In the genomic region with DNA sequence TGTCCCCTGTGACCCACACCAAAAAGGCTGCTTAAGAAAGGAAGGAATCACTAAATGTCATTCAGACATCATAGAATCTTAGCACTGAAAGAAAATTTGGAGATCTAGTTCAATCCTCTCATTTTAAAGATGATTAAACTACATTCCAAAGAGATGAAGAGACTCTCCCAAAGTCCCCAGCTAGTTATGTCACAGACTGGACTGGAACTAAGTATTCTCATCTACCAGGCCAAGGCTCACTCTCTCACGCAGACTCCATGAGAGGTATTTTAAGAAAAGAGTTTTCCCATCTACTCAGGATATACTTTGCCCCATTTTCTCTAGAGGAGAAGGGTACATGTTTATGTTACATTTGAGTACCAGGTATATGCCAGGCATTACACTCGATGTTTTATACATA, we compare ENCODE assay signal across 15 cellular contexts. TPM values are rescaled to one million over a fixed set of nuclear protein-coding genes. Genes with fewer than 3 reads are reported as not detected.
"Had no signal": no experiment of that assay in that cellular context is flagged by ENCODE, and none has a peak within 500 bp of the region (broad histone marks: within the 10 kb centered on the region; RNA-seq: fewer than 3 reads in every experiment).

No MANE protein-coding gene starts in this region.

- H3K9me3 ChIP-seq: suprapubic skin had no signal

- H3K27ac ChIP-seq: suprapubic skin, VCaP had no signal

- H3K27me3 ChIP-seq: suprapubic skin had no signal

- DNase-seq: activated CD8-positive, alpha-beta memory T cell treated with anti-CD3 and anti-CD28 coated beads, Interleukin-2, amount 50 U/mL, for 48 hours; activated naive CD8-positive, alpha-beta T cell treated with anti-CD3 and anti-CD28 coated beads, Interleukin-2, amount 10 ng/mL, durations not matched to agents 7 days and 5 days; left colon; T1000 had no signal

- H3K4me3 ChIP-seq: lung, smooth muscle cell, suprapubic skin had no signal

- H3K4me1 ChIP-seq: suprapubic skin had no signal

- H3K36me3 ChIP-seq: suprapubic skin had no signal

- H3K4me2 ChIP-seq: smooth muscle cell had no signal

RNA-seq across cellular contexts. Expression of a gene that starts 6.9 kb away (rescaled TPM):
- total RNA-seq: activated CD4-positive, alpha-beta T cell treated with anti-CD3 and anti-CD28 coated beads for 36 hours; activated CD8-positive, alpha-beta T cell treated with anti-CD3 and anti-CD28 coated beads, Interleukin-2, amount 10 ng/mL, durations not matched to agents 7 days and 5 days; dermis blood vessel endothelial cell; epithelial cell of proximal tubule; fibroblast of villous mesenchyme; lung; smooth muscle cell; suprapubic skin; ureter had no signal
- polyA plus RNA-seq: lung; naive thymus-derived CD4-positive, alpha-beta T cell; smooth muscle cell had no signal
